8 cellular contexts compared by ENCODE assay signal in genomic region chr2:179264238-179265081, GRCh38. TPM values are rescaled to one million over a fixed set of nuclear protein-coding genes. Genes with fewer than 3 reads are reported as not detected.
DNase-seq lines count a peak whose midpoint lies in the region; ATAC-seq lines count a peak whose summit lies in the region.

A gene with protein sequence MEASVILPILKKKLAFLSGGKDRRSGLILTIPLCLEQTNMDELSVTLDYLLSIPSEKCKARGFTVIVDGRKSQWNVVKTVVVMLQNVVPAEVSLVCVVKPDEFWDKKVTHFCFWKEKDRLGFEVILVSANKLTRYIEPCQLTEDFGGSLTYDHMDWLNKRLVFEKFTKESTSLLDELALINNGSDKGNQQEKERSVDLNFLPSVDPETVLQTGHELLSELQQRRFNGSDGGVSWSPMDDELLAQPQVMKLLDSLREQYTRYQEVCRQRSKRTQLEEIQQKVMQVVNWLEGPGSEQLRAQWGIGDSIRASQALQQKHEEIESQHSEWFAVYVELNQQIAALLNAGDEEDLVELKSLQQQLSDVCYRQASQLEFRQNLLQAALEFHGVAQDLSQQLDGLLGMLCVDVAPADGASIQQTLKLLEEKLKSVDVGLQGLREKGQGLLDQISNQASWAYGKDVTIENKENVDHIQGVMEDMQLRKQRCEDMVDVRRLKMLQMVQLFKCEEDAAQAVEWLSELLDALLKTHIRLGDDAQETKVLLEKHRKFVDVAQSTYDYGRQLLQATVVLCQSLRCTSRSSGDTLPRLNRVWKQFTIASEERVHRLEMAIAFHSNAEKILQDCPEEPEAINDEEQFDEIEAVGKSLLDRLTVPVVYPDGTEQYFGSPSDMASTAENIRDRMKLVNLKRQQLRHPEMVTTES (minus strand): TSS chr2:179264832. CDS start chr2:179191841, 72,991 bp downstream.

- H3K4me3 Mint-ChIP-seq in activated CD4-positive, alpha-beta memory T cell treated with anti-CD3 and anti-CD28 coated beads, Interleukin-2, amount 10 ng/mL, durations not matched to agents 7 days and 5 days = peak within 1 kb of the TSS; percentile 80
- peak within 1 kb of the TSS; percentile 92 for H3K4me3 Mint-ChIP-seq in memory B cell

- peak within 1 kb of the TSS; percentile 38 for H3K27ac Mint-ChIP-seq in activated CD4-positive, alpha-beta memory T cell treated with anti-CD3 and anti-CD28 coated beads, Interleukin-2, amount 10 ng/mL, durations not matched to agents 7 days and 5 days
- H3K27ac Mint-ChIP-seq in memory B cell = peak within 1 kb of the TSS; percentile 88

- H3K4me1 Mint-ChIP-seq in activated CD4-positive, alpha-beta memory T cell treated with anti-CD3 and anti-CD28 coated beads, Interleukin-2, amount 10 ng/mL, durations not matched to agents 7 days and 5 days = peaks cover 24% of the 10 kb centered on the region
- H3K4me1 Mint-ChIP-seq in memory B cell = peaks cover 19% of the 10 kb centered on the region

- peaks cover 11% of the 10 kb centered on the region for H3K36me3 Mint-ChIP-seq in activated CD4-positive, alpha-beta memory T cell treated with anti-CD3 and anti-CD28 coated beads, Interleukin-2, amount 10 ng/mL, durations not matched to agents 7 days and 5 days (ENCODE audit: low read depth)
- no peaks in the 10 kb centered on the region for H3K36me3 Mint-ChIP-seq in memory B cell

- DNase-seq in SKM-1 treated with dmso at 0.1 percent for 144 hours (lab: John Stamatoyannopoulos, UW; ENCODE audit: unreplicated experiment) (peak; percentile 48), SKM-1 (lab: John Stamatoyannopoulos, UW; ENCODE audit: unreplicated experiment) (no peak), NCI-H2196 (lab: John Stamatoyannopoulos, UW; ENCODE audit: unreplicated experiment) (peak; percentile 50), memory B cell (ENCODE audit: low spot score in 2 of 2) (peak; percentile 56 to 74)
- DNase-seq in activated CD4-positive, alpha-beta memory T cell treated with anti-CD3 and anti-CD28 coated beads, Interleukin-2, amount 10 ng/mL, durations not matched to agents 7 days and 5 days = peak; percentile 49
- DNase-seq in effector CD8-positive, alpha-beta T cell (lab: John Stamatoyannopoulos, UW) = peak; percentile 14
- peak; percentile 13 for DNase-seq in stimulated activated CD8-positive, alpha-beta memory T cell treated with anti-CD3 and anti-CD28 coated beads, Interleukin-15, amount 100 ng/mL, for 1 hour (ENCODE audit: low read depth)

- CTCF ChIA-PET in activated CD4-positive, alpha-beta memory T cell treated with anti-CD3 and anti-CD28 coated beads, Interleukin-2, amount 10 ng/mL, durations not matched to agents 7 days and 5 days (lab: Charles Lee) = no interaction called here

- H3K9me3 Mint-ChIP-seq in activated CD4-positive, alpha-beta memory T cell treated with anti-CD3 and anti-CD28 coated beads, Interleukin-2, amount 10 ng/mL, durations not matched to agents 7 days and 5 days = no peaks in the 10 kb centered on the region
- no peaks in the 10 kb centered on the region for H3K9me3 Mint-ChIP-seq in memory B cell

- POLR2A ChIA-PET in activated CD4-positive, alpha-beta memory T cell treated with anti-CD3 and anti-CD28 coated beads, Interleukin-2, amount 10 ng/mL, durations not matched to agents 7 days and 5 days (lab: Charles Lee) = interaction anchor here (1.6 kb wide), 1 partner anchor 12 kb away, joined by 6 read pairs; no protein-coding TSS in a partner anchor

- H3K27me3 Mint-ChIP-seq in activated CD4-positive, alpha-beta memory T cell treated with anti-CD3 and anti-CD28 coated beads, Interleukin-2, amount 10 ng/mL, durations not matched to agents 7 days and 5 days = peaks cover 23% of the 10 kb centered on the region
- no peaks in the 10 kb centered on the region for H3K27me3 Mint-ChIP-seq in memory B cell

- ATAC-seq in HG02943 (IDR thresholded peaks at IDR 0.05; ENCODE audit: low read depth, unreplicated experiment) (peak; percentile 65), memory B cell (ENCODE audit: low read depth) (peak; percentile 77)

RNA-seq across cellular contexts. Expression of the gene that starts here (rescaled TPM):
- total RNA-seq in activated CD4-positive, alpha-beta memory T cell treated with anti-CD3 and anti-CD28 coated beads, Interleukin-2, amount 10 ng/mL, durations not matched to agents 7 days and 5 days = 10 to 100 TPM; 13.8 to 14.7 TPM
